Comparison of ENCODE assay signal across 1 cellular context in genomic region chrX:154002215-154002719, GRCh38.
TF ChIP-seq lines count a peak whose summit lies in the region.

No MANE protein-coding gene starts in this region.

TF ChIP-seq in K562, 482 proteins besides CTCF, POLR2A, EP300 and RAD21 (continued from another document and continues in another):
- TF ChIP-seq TAF9B (IDR thresholded peaks at IDR 0.05; ENCODE audit: partially characterized antibody): no peak
- no peak; the same call in 1 of the 2 replicates for TF ChIP-seq PHTF2 (CRISPR knock-in tag; IDR thresholded peaks at IDR 0.05)
- TF ChIP-seq TEAD2 (tag; IDR thresholded peaks at IDR 0.05): peak; percentile 91
- peak; percentile 97 for TF ChIP-seq NFE2L1 (tag; IDR thresholded peaks at IDR 0.05; ENCODE audit: borderline replicate concordance, low read depth)
- no peak for TF ChIP-seq ZNF121 (CRISPR knock-in tag; conservative IDR thresholded peaks at IDR 0.05)
- TF ChIP-seq DMBX1 (CRISPR knock-in tag; IDR thresholded peaks at IDR 0.05; ENCODE audit: borderline replicate concordance): peak; percentile 97
- TF ChIP-seq DIDO1 (tag; IDR thresholded peaks at IDR 0.05; ENCODE audit: low read depth): peak; percentile 69; the same call in 1 of the 2 replicates
- TF ChIP-seq, protein P1, sequence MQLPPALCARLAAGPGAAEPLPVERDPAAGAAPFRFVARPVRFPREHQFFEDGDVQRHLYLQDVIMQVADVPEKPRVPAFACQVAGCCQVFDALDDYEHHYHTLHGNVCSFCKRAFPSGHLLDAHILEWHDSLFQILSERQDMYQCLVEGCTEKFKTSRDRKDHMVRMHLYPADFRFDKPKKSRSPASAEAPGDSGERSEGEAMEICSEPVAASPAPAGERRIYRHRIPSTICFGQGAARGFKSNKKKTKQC (CRISPR knock-in tag; IDR thresholded peaks at IDR 0.05): no peak
- TF ChIP-seq CHD1 (IDR thresholded peaks at IDR 0.05; ENCODE audit: low read length): no peak
- no peak for TF ChIP-seq TSC22D4 (tag; IDR thresholded peaks at IDR 0.05)
- TF ChIP-seq, protein P2, sequence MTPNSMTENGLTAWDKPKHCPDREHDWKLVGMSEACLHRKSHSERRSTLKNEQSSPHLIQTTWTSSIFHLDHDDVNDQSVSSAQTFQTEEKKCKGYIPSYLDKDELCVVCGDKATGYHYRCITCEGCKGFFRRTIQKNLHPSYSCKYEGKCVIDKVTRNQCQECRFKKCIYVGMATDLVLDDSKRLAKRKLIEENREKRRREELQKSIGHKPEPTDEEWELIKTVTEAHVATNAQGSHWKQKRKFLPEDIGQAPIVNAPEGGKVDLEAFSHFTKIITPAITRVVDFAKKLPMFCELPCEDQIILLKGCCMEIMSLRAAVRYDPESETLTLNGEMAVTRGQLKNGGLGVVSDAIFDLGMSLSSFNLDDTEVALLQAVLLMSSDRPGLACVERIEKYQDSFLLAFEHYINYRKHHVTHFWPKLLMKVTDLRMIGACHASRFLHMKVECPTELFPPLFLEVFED (CRISPR knock-in tag; conservative IDR thresholded peaks at IDR 0.05): peak; percentile 88; the same call in 1 of the 2 replicates
- no peak for TF ChIP-seq TCF3 (CRISPR knock-in tag; IDR thresholded peaks at IDR 0.05)
- TF ChIP-seq POLR3A (IDR thresholded peaks at IDR 0.05; ENCODE audit: borderline replicate concordance, extremely low read depth, insufficient read depth, insufficient read length): no peak
- no peak for TF ChIP-seq NEUROD1 (IDR thresholded peaks at IDR 0.05; ENCODE audit: borderline replicate concordance, low read depth, low read length, partially characterized antibody)
- no peak for TF ChIP-seq TAF1 (IDR thresholded peaks at IDR 0.05; ENCODE audit: control insufficient read depth, extremely low read depth, insufficient read depth, low read length, severe bottlenecking)
- TF ChIP-seq CBX5 (IDR thresholded peaks at IDR 0.05; ENCODE audit: borderline replicate concordance, low read depth): no peak
- peak; percentile 31; the same call in 1 of the 2 replicates for TF ChIP-seq L3MBTL2 (IDR thresholded peaks at IDR 0.05)
- no peak for TF ChIP-seq ETV5 (CRISPR knock-in tag; IDR thresholded peaks at IDR 0.05; ENCODE audit: low read depth)
- TF ChIP-seq HMG20B (CRISPR knock-in tag; IDR thresholded peaks at IDR 0.05): no peak
- peak; percentile 100 for TF ChIP-seq ZNF592 (IDR thresholded peaks at IDR 0.05)
- peak; percentile 84; the same call in 1 of the 2 replicates for TF ChIP-seq CREB5 (CRISPR knock-in tag; IDR thresholded peaks at IDR 0.05)
- TF ChIP-seq SIN3B (IDR thresholded peaks at IDR 0.05; ENCODE audit: low read depth): no peak
- no peak for TF ChIP-seq ZFX (CRISPR knock-in tag; IDR thresholded peaks at IDR 0.05)
- no peak for TF ChIP-seq BRF2 (IDR thresholded peaks at IDR 0.05; ENCODE audit: borderline replicate concordance, insufficient read depth, insufficient read length)
- TF ChIP-seq MEF2A (IDR thresholded peaks at IDR 0.05; ENCODE audit: control insufficient read depth, low read depth, low read length): no peak
- no peak for TF ChIP-seq CBX3 (IDR thresholded peaks at IDR 0.05; ENCODE audit: borderline replicate concordance in 1 of 2, low read length in 2 of 2)
- TF ChIP-seq BACH1 (tag; IDR thresholded peaks at IDR 0.05): peak; percentile 98
- TF ChIP-seq ZNF717 (CRISPR knock-in tag; IDR thresholded peaks at IDR 0.05): no peak
- TF ChIP-seq XRCC3 (IDR thresholded peaks at IDR 0.05): no peak
- TF ChIP-seq, protein P3, sequence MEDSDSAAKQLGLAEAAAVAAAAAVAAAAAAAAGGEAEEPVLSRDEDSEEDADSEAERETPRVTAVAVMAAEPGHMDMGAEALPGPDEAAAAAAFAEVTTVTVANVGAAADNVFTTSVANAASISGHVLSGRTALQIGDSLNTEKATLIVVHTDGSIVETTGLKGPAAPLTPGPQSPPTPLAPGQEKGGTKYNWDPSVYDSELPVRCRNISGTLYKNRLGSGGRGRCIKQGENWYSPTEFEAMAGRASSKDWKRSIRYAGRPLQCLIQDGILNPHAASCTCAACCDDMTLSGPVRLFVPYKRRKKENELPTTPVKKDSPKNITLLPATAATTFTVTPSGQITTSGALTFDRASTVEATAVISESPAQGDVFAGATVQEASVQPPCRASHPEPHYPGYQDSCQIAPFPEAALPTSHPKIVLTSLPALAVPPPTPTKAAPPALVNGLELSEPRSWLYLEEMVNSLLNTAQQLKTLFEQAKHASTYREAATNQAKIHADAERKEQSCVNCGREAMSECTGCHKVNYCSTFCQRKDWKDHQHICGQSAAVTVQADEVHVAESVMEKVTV (CRISPR knock-in tag; IDR thresholded peaks at IDR 0.05): peak; percentile 31; the same call in 1 of the 2 replicates
- TF ChIP-seq NCOA4 (IDR thresholded peaks at IDR 0.05; ENCODE audit: partially characterized antibody): no peak
- TF ChIP-seq ZNF239 (CRISPR knock-in tag; IDR thresholded peaks at IDR 0.05): peak; percentile 88
- TF ChIP-seq SMARCC2 (IDR thresholded peaks at IDR 0.05; ENCODE audit: low read depth): no peak
- TF ChIP-seq OTX1 (CRISPR knock-in tag; IDR thresholded peaks at IDR 0.05): peak; percentile 90
- no peak for TF ChIP-seq E2F1 (CRISPR knock-in tag; IDR thresholded peaks at IDR 0.05)
- peak; percentile 78 for TF ChIP-seq ATF4 (CRISPR knock-in tag; IDR thresholded peaks at IDR 0.05)
- TF ChIP-seq IFI16 (CRISPR knock-in tag; IDR thresholded peaks at IDR 0.05): peak; percentile 65; the same call in 1 of the 2 replicates
- TF ChIP-seq ATF6 (CRISPR knock-in tag; IDR thresholded peaks at IDR 0.05): no peak
- no peak for TF ChIP-seq MLLT1 (IDR thresholded peaks at IDR 0.05)
- no peak for TF ChIP-seq PCBP2 (IDR thresholded peaks at IDR 0.05; ENCODE audit: low read depth, low read length, poor library complexity, severe bottlenecking)
- TF ChIP-seq, protein P4, sequence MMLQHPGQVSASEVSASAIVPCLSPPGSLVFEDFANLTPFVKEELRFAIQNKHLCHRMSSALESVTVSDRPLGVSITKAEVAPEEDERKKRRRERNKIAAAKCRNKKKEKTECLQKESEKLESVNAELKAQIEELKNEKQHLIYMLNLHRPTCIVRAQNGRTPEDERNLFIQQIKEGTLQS (IDR thresholded peaks at IDR 0.05): no peak
- TF ChIP-seq, protein P4 (CRISPR knock-in tag; conservative IDR thresholded peaks at IDR 0.05): no peak
- TF ChIP-seq TRIM28 (IDR thresholded peaks at IDR 0.05): no peak
- TF ChIP-seq HDGF (IDR thresholded peaks at IDR 0.05): no peak
